In genomic region chr1:109883248-109883955, GRCh38 we compare ENCODE assay signal across 12 cellular contexts. TPM values are rescaled to one million over a fixed set of nuclear protein-coding genes. Genes with fewer than 3 reads are reported as not detected.
DNase-seq lines count a peak whose midpoint lies in the region; ATAC-seq and TF ChIP-seq lines count a peak whose summit lies in the region.
"Had no signal": no experiment of that assay in that cellular context is flagged by ENCODE, and none has a peak within 500 bp of the region (broad histone marks: within the 10 kb centered on the region; RNA-seq: fewer than 3 reads in every experiment).

No MANE protein-coding gene starts in this region.

- H3K9me3 Mint-ChIP-seq in WTC11 (no peaks in the 10 kb centered on the region), endodermal cell (no peaks in the 10 kb centered on the region), nephron progenitor cell (no peaks in the 10 kb centered on the region), CD14-positive monocyte (peaks cover 0 to 2% (median 0%) of the 10 kb centered on the region in 7 donors)
- H3K9me3 Mint-ChIP-seq: activated naive CD8-positive, alpha-beta T cell treated with anti-CD3 and anti-CD28 coated beads, Interleukin-2, amount 10 ng/mL, durations not matched to agents 7 days and 5 days had no signal

- peaks cover 12% of the 10 kb centered on the region for H3K4me1 ChIP-seq in endodermal cell (ENCODE audit: control insufficient read depth, insufficient read depth, low read length)
- H3K4me1 ChIP-seq: SJCRH30 had no signal

- peaks cover 29% of the 10 kb centered on the region for H3K4me1 Mint-ChIP-seq in WTC11
- H3K4me1 Mint-ChIP-seq in endodermal cell = peaks cover 37% of the 10 kb centered on the region
- H3K4me1 Mint-ChIP-seq in nephron progenitor cell = peaks cover 86% of the 10 kb centered on the region
- H3K4me1 Mint-ChIP-seq in CD14-positive monocyte = peaks cover 49% of the 10 kb centered on the region

- DNase-seq in WTC11 (ENCODE audit: low spot score) = no peak
- DNase-seq in endodermal cell = peak; percentile 29
- DNase-seq in nephron progenitor cell = no peak
- DNase-seq in SK-N-DZ (ENCODE audit: low spot score) = no peak
- DNase-seq in CD14-positive monocyte (ENCODE audit: low spot score) = no peak
- DNase-seq: activated naive CD8-positive, alpha-beta T cell treated with anti-CD3 and anti-CD28 coated beads, Interleukin-2, amount 10 ng/mL, durations not matched to agents 7 days and 5 days; mammary epithelial cell; SJCRH30; stimulated activated CD4-positive, alpha-beta T cell treated with anti-CD3 and anti-CD28 coated beads, Interleukin-15, amount 100 ng/mL, for 24 hours had no signal

- no peak overlapping the region for H3K9ac ChIP-seq in endodermal cell (ENCODE audit: extremely low read depth, low read length, poor library complexity, severe bottlenecking)

- POLR2A ChIA-PET in WTC11 (lab: Charles Lee) = no interaction called here

- no peaks in the 10 kb centered on the region for H3K9me3 ChIP-seq in endodermal cell (ENCODE audit: control insufficient read depth, low read length)
- H3K9me3 ChIP-seq: SJCRH30 had no signal

- intact Hi-C loops in CD14-positive monocyte (cut with micrococcal nuclease) = no loop called here

- no peaks in the 10 kb centered on the region for H3K27me3 ChIP-seq in endodermal cell (ENCODE audit: control insufficient read depth, insufficient read depth, low read length, poor library complexity, severe bottlenecking)

- no peak for ATAC-seq in WTC11
- no peak for ATAC-seq in HG02623 (IDR thresholded peaks at IDR 0.05; ENCODE audit: unreplicated experiment)
- ATAC-seq in HG03460 (IDR thresholded peaks at IDR 0.05; ENCODE audit: unreplicated experiment) = no peak

- H3K4me3 ChIP-seq in endodermal cell (ENCODE audit: low read length) = no peak overlapping the region
- H3K4me3 ChIP-seq: SJCRH30 had no signal

- no peaks in the 10 kb centered on the region for H3K36me3 ChIP-seq in endodermal cell (ENCODE audit: control insufficient read depth, insufficient read depth, low read length)
- H3K36me3 ChIP-seq: SJCRH30 had no signal

- CTCF ChIA-PET in WTC11 (lab: Charles Lee) = no interaction called here

- TF ChIP-seq CTCF in WTC11 (IDR thresholded peaks at IDR 0.05) (no peak), endodermal cell (conservative IDR thresholded peaks at IDR 0.05) (no peak), nephron progenitor cell (IDR thresholded peaks at IDR 0.05) (no peak), CD14-positive monocyte (IDR thresholded peaks at IDR 0.05) (no peak)

- H3K27ac ChIP-seq in endodermal cell (ENCODE audit: low read depth, low read length) (no peak overlapping the region), temporal lobe (ENCODE audit: low read depth, low read length) (peak overlapping the region; percentile 98)
- H3K27ac ChIP-seq: SJCRH30 had no signal

- H3K27me3 Mint-ChIP-seq in WTC11 (ENCODE audit: low read depth) (no peaks in the 10 kb centered on the region), endodermal cell (ENCODE audit: insufficient read depth) (peaks cover 16% of the 10 kb centered on the region), nephron progenitor cell (ENCODE audit: low read depth, poor library complexity) (peaks cover 14% of the 10 kb centered on the region), CD14-positive monocyte (ENCODE audit: low read depth in 3 of 3) (peaks cover 4 to 12% (median 8%) of the 10 kb centered on the region in 3 donors)
- H3K27me3 Mint-ChIP-seq: activated naive CD8-positive, alpha-beta T cell treated with anti-CD3 and anti-CD28 coated beads, Interleukin-2, amount 10 ng/mL, durations not matched to agents 7 days and 5 days had no signal

- WGBS in endodermal cell (ENCODE audit: insufficient coverage in 1 of 2, insufficient read length in 1 of 2), 2 experiments = 88 to 91% methylated on average over 9 of the region's 9 CpGs

- H3K27ac Mint-ChIP-seq in WTC11 (no peak overlapping the region), endodermal cell (no peak overlapping the region), nephron progenitor cell (peak overlapping the region; percentile 62), CD14-positive monocyte (peak overlapping the region in 2 of 7 donors; percentile 8 to 13)
- H3K27ac Mint-ChIP-seq: activated naive CD8-positive, alpha-beta T cell treated with anti-CD3 and anti-CD28 coated beads, Interleukin-2, amount 10 ng/mL, durations not matched to agents 7 days and 5 days had no signal

- H3K4me3 Mint-ChIP-seq in WTC11 (no peak overlapping the region), endodermal cell (no peak overlapping the region), nephron progenitor cell (peak overlapping the region; percentile 10), CD14-positive monocyte (no peak overlapping the region)
- H3K4me3 Mint-ChIP-seq: activated naive CD8-positive, alpha-beta T cell treated with anti-CD3 and anti-CD28 coated beads, Interleukin-2, amount 10 ng/mL, durations not matched to agents 7 days and 5 days had no signal

- no peaks in the 10 kb centered on the region for H3K36me3 Mint-ChIP-seq in WTC11
- no peaks in the 10 kb centered on the region for H3K36me3 Mint-ChIP-seq in endodermal cell (ENCODE audit: low read depth)
- H3K36me3 Mint-ChIP-seq in nephron progenitor cell (ENCODE audit: low read depth) = no peaks in the 10 kb centered on the region
- H3K36me3 Mint-ChIP-seq in CD14-positive monocyte = peaks cover 0 to 6% of the 10 kb centered on the region in 2 donors
- H3K36me3 Mint-ChIP-seq: activated naive CD8-positive, alpha-beta T cell treated with anti-CD3 and anti-CD28 coated beads, Interleukin-2, amount 10 ng/mL, durations not matched to agents 7 days and 5 days had no signal

TF ChIP-seq in WTC11, 78 proteins besides CTCF, POLR2A, EP300 and RAD21:
- TF ChIP-seq ZNF396 (CRISPR knock-in tag; IDR thresholded peaks at IDR 0.05; ENCODE audit: borderline replicate concordance) (no peak), PRDM15 (CRISPR knock-in tag; IDR thresholded peaks at IDR 0.05) (peak; percentile 64; the same call in 1 of the 2 replicates)
TF ChIP-seq in WTC11: peak in this region for 1.

RNA-seq across cellular contexts. Expression of gene CSF1, which starts 27.2 kb away (rescaled TPM):
- total RNA-seq in WTC11 (2021) (2.5 to 3.3 TPM (median 3.0 TPM) in 3 replicates), endodermal cell (1 to 10 TPM; 1.0 to 2.1 TPM), temporal lobe (1.7 TPM)
- 8.3 TPM for polyA plus RNA-seq in endodermal cell (2013, experiment 1 of 2)
- 7.3 TPM for polyA plus RNA-seq in endodermal cell (2013, experiment 2 of 2)
- polyA plus RNA-seq in SK-N-DZ (2014; cell fraction: cytosol; rRNA removed) = 1.3 and 1.4 TPM in 2 replicates
- polyA plus RNA-seq in SK-N-DZ (2014; cell fraction: nucleus; rRNA removed) = 0.47 and 0.89 TPM in 2 replicates
- polyA plus RNA-seq in CD14-positive monocyte = under 1 TPM; 0.11 to 0.38 TPM
